Comparison of ENCODE assay signal across 24 cellular contexts in the genomic region with DNA sequence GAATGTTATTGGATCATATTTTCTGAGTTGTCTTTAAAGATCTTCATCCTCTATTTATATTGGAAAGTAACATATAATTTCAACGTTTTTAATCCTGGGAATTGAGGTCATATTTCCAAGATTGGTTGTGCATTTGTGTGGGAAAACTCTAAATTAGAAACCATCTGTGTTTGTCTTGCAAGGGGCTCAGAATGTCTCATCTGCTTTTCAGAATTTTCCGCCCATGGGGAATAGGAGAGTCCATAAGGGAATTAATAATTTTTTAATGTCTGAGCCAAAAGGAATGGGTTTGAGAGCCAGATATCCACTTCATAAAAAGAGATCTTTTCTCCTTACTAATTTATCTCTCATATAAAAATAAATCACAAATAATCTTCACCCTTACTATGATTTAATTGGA.
DNase-seq lines count a peak whose midpoint lies in the region; ATAC-seq and TF ChIP-seq lines count a peak whose summit lies in the region.
"Had no signal": no experiment of that assay in that cellular context is flagged by ENCODE, and none has a peak within 500 bp of the region (broad histone marks: within the 10 kb centered on the region; RNA-seq: fewer than 3 reads in every experiment).

No MANE protein-coding gene starts in this region.

- 55 to 64% methylated on average over 2 of the region's 2 CpGs for WGBS in heart right ventricle, 2 donors

- H3K9me3 ChIP-seq in heart right ventricle: no peaks in the 10 kb centered on the region
- no peaks in the 10 kb centered on the region for H3K9me3 ChIP-seq in right atrium auricular region
- H3K9me3 ChIP-seq: BE2C, BLaER1 had no signal

- H3K27me3 ChIP-seq in heart right ventricle: no peaks in the 10 kb centered on the region
- H3K27me3 ChIP-seq in right atrium auricular region: no peaks in the 10 kb centered on the region
- H3K27me3 ChIP-seq: BE2C, BLaER1 had no signal

- intact Hi-C loops in heart right ventricle (cut with DNase I): no loop called here
- intact Hi-C loops in left ventricle myocardium superior (cut with micrococcal nuclease): no loop called here
- intact Hi-C loops in cardiac septum (cut with DNase I): no loop called here

- no peak overlapping the region for H3K4me3 ChIP-seq in heart right ventricle
- no peak overlapping the region for H3K4me3 ChIP-seq in right atrium auricular region
- H3K4me3 ChIP-seq: BLaER1, GM12878 had no signal

- no peak for TF ChIP-seq CTCF in heart right ventricle (IDR thresholded peaks at IDR 0.05)
- TF ChIP-seq CTCF in right atrium auricular region (IDR thresholded peaks at IDR 0.05): no peak

- peak in 1 of 2 donors; percentile 11 for DNase-seq in heart right ventricle
- DNase-seq in right atrium auricular region (ENCODE audit: low spot score): no peak
- no peak for DNase-seq in left ventricle myocardium superior
- DNase-seq in cardiac septum (ENCODE audit: low spot score): no peak
- DNase-seq in NCI-H446 treated with DMSO at 0.1 percent for 48 hours (lab: John Stamatoyannopoulos, UW): peak; percentile 60
- DNase-seq: 8988T; ACHN; BE2C; C1 segment of cervical spinal cord; CD4-positive, alpha-beta memory T cell; CD4-positive, CD25-positive, alpha-beta regulatory T cell; CD8-positive, alpha-beta memory T cell; COR-L47; DMS 273 treated with DMSO at 0.1 percent for 48 hours; DMS153; DMS53; DMS79; DND-41; EL; GDM1 had no signal

- H3K4me1 ChIP-seq in heart right ventricle (no peaks in the 10 kb centered on the region), right atrium auricular region (no peaks in the 10 kb centered on the region)
- H3K4me1 ChIP-seq: BE2C, BLaER1 had no signal

- H3K27ac ChIP-seq in heart right ventricle: peak overlapping the region in 2 of 10 donors; percentile 58 to 69
- no peak overlapping the region for H3K27ac ChIP-seq in right atrium auricular region
- H3K27ac ChIP-seq: BLaER1 had no signal

- ATAC-seq in heart right ventricle: peak in 6 of 8 donors; percentile 49 to 86 (median 54)
- ATAC-seq in left ventricle myocardium superior: peak; percentile 58
- no peak for ATAC-seq in HG03442 (IDR thresholded peaks at IDR 0.05; ENCODE audit: unreplicated experiment)
- no peak for ATAC-seq in HG02759 (IDR thresholded peaks at IDR 0.05; ENCODE audit: unreplicated experiment)
- ATAC-seq: GM12878 had no signal

- H3K36me3 ChIP-seq in heart right ventricle (no peaks in the 10 kb centered on the region), right atrium auricular region (no peaks in the 10 kb centered on the region)
- H3K36me3 ChIP-seq: BE2C, BLaER1 had no signal

Comparison
In these comparisons a context has a peak if more than half of its experiments do, and no peak if none do; other contexts are left out.
1. ATAC-seq: peak in heart right ventricle (6 of 8) and left ventricle myocardium superior (single experiment); none in HG03442 (single experiment) and HG02759 (single experiment).